ENCODE assay signal across 24 cellular contexts in genomic region chrX:150729956-150730355, GRCh38.
"Had no signal": no experiment of that assay in that cellular context is flagged by ENCODE, and none has a peak within 500 bp of the region (broad histone marks: within the 10 kb centered on the region; RNA-seq: fewer than 3 reads in every experiment).

No MANE protein-coding gene starts in this region.

- H3K27me3 Mint-ChIP-seq: naive B cell, progenitor cell of endocrine pancreas had no signal

- H3K4me3 ChIP-seq: coronary artery, lung, mucosa of descending colon, smooth muscle cell, stomach, thyroid gland, vagina had no signal

- ATAC-seq: left lobe of liver; mucosa of descending colon; natural killer cell treated with Interleukin-12 subunit alpha and Interleukin-12 subunit beta and Interleukin-15 and Interleukin-18, amount 100 ng/mL, for 72 hours; sciatic nerve had no signal

- H3K4me1 Mint-ChIP-seq: mesothelial cell of epicardium, neural crest cell had no signal

- H3K4me3 Mint-ChIP-seq: mesothelial cell of epicardium; natural killer cell treated with Interleukin-12 subunit alpha and Interleukin-12 subunit beta and Interleukin-15 and Interleukin-18, amount 100 ng/mL, for 72 hours; neural crest cell had no signal

- H3K27ac Mint-ChIP-seq: mesothelial cell of epicardium; natural killer cell treated with Interleukin-12 subunit alpha and Interleukin-12 subunit beta and Interleukin-15 and Interleukin-18, amount 100 ng/mL, for 72 hours; progenitor cell of endocrine pancreas had no signal

- H3K9me3 Mint-ChIP-seq: naive B cell; natural killer cell treated with Interleukin-12 subunit alpha and Interleukin-12 subunit beta and Interleukin-15 and Interleukin-18, amount 100 ng/mL, for 72 hours had no signal

- DNase-seq: dermis blood vessel endothelial cell; effector memory CD4-positive, alpha-beta T cell; hypothalamus; mesenchymal stem cell; mucosa of descending colon; naive B cell; stimulated activated CD4-positive, alpha-beta T cell treated with anti-CD3 and anti-CD28 coated beads, Interleukin-12 subunit alpha, Interleukin-12 subunit beta, amount 100 ng/mL, for 4 hours; stimulated activated CD4-positive, alpha-beta T cell treated with anti-CD3 and anti-CD28 coated beads, Interleukin-1b, Interleukin-23, amount 100 ng/mL, for 48 hours; stimulated activated CD4-positive, alpha-beta T cell treated with anti-CD3 and anti-CD28 coated beads, Interleukin-4, amount 100 ng/mL, for 1 hour; stimulated activated CD8-positive, alpha-beta memory T cell treated with anti-CD3 and anti-CD28 coated beads, Interleukin-4, amount 100 ng/mL, for 48 hours; stimulated activated naive CD4-positive, alpha-beta T cell treated with Interleukin-2 at 50 U/mL for 16 hours; stomach; thyroid gland; trophoblast cell had no signal
